In genomic region chr15:65194826-65195541, GRCh38 we compare ENCODE assay signal across 18 cellular contexts. TPM values are rescaled to one million over a fixed set of nuclear protein-coding genes. Genes with fewer than 3 reads are reported as not detected.
A peak's percentile ranks its signal among the peaks of the same experiment; 100 is the strongest.
DNase-seq lines count a peak whose midpoint lies in the region; ATAC-seq and TF ChIP-seq lines count a peak whose summit lies in the region.
"Had no signal": no experiment of that assay in that cellular context is flagged by ENCODE, and none has a peak within 500 bp of the region (broad histone marks: within the 10 kb centered on the region; RNA-seq: fewer than 3 reads in every experiment).

No MANE protein-coding gene starts in this region.

- peaks cover 7% of the 10 kb centered on the region for H3K4me1 ChIP-seq in suprapubic skin

- no peak overlapping the region for H3K4me3 ChIP-seq in suprapubic skin
- H3K4me3 ChIP-seq: skin epidermis had no signal

- DNase-seq in NCI-H2171 treated with DMSO at 0.1 percent for 48 hours (lab: John Stamatoyannopoulos, UW), result peak; percentile 46
- no peak for DNase-seq in NCI-H2171 (lab: John Stamatoyannopoulos, UW)
- peak; percentile 28 for DNase-seq in iPS-NIHi11 (ENCODE audit: low spot score)
- no peak for DNase-seq in suprapubic skin (ENCODE audit: low spot score in 2 of 2)
- DNase-seq: activated CD4-positive, alpha-beta T cell treated with anti-CD3 and anti-CD28 coated beads for 48 hours; activated T-cell treated with anti-CD3 and anti-CD28 coated beads, Interleukin-2, amount 50 U/mL, for 72 hours; amniotic stem cell; Caco-2; NCI-H1436; NCI-H748 treated with DMSO at 0.1 percent for 48 hours; SIG-M5; T-helper 9 cell had no signal

- TF ChIP-seq EP300 in suprapubic skin (IDR thresholded peaks at IDR 0.05), result no peak

- no peak for TF ChIP-seq CTCF in suprapubic skin (IDR thresholded peaks at IDR 0.05)

- peaks cover 5% of the 10 kb centered on the region for H3K36me3 ChIP-seq in suprapubic skin

- no peak for ATAC-seq in HG02981 (IDR thresholded peaks at IDR 0.05; ENCODE audit: unreplicated experiment)
- ATAC-seq in GM19328 (IDR thresholded peaks at IDR 0.05; ENCODE audit: unreplicated experiment), result no peak
- no peak for ATAC-seq in GM18858 (IDR thresholded peaks at IDR 0.05; ENCODE audit: unreplicated experiment)
- ATAC-seq: activated T-cell treated with anti-CD3 and anti-CD28 coated beads, Interleukin-2, amount 50 U/mL, for 72 hours; left lobe of liver had no signal

- H3K27ac ChIP-seq in cingulate gyrus (ENCODE audit: low read depth, low read length) (peak overlapping the region; percentile 8), suprapubic skin (peak overlapping the region; percentile 60)

- H3K27me3 ChIP-seq in suprapubic skin, result no peaks in the 10 kb centered on the region

- no peaks in the 10 kb centered on the region for H3K9me3 ChIP-seq in suprapubic skin
- H3K9me3 ChIP-seq: Caco-2 had no signal

- TF ChIP-seq POLR2A in suprapubic skin (IDR thresholded peaks at IDR 0.05), result no peak

- 57% methylated on average over 6 of the region's 7 CpGs for WGBS in suprapubic skin

RNA-seq across cellular contexts. Expression of gene CLPX, which starts 9.8 kb away (rescaled TPM):
- total RNA-seq in suprapubic skin, result 100 to 1,000 TPM in 1 of 4 donors, 10 to 100 TPM in 3; 45.5 to 103 (median 58.3) TPM

RNA-seq across cellular contexts. Expression of gene CILP, which starts 16.3 kb away (rescaled TPM):
- total RNA-seq in suprapubic skin, result 10 to 100 TPM in 3 of 4 donors, 1 to 10 TPM in 1; 2.7 to 15.2 (median 11.3) TPM
- total RNA-seq: Caco-2 had no signal

Comparison
In these comparisons a context has a peak if more than half of its experiments do, and no peak if none do; other contexts are left out.
1. DNase-seq: peak in NCI-H2171 treated with DMSO at 0.1 percent for 48 hours (single experiment) and iPS-NIHi11 (single experiment); none in NCI-H2171 (single experiment) and suprapubic skin (0 of 2).